9 cellular contexts compared by ENCODE assay signal in genomic region chr22:21020802-21021429, GRCh38. TPM values are rescaled to one million over a fixed set of nuclear protein-coding genes. Genes with fewer than 3 reads are reported as not detected.
DNase-seq lines count a peak whose midpoint lies in the region; ATAC-seq and TF ChIP-seq lines count a peak whose summit lies in the region.
"Had no signal": no experiment of that assay in that cellular context is flagged by ENCODE, and none has a peak within 500 bp of the region (broad histone marks: within the 10 kb centered on the region; RNA-seq: fewer than 3 reads in every experiment).

No MANE protein-coding gene starts in this region.

- H3K4me3 Mint-ChIP-seq in activated naive CD4-positive, alpha-beta T cell treated with anti-CD3 and anti-CD28 coated beads for 36 hours, result no peak overlapping the region
- H3K4me3 Mint-ChIP-seq in stimulated activated memory B cell treated with anti-CD40 and anti-IgM and Interleukin-4, amounts not matched to agents 10 μg/mL and 1 μg/mL and 100 μg/mL, for 72 hours, result no peak overlapping the region

- peak; percentile 33 for DNase-seq in activated naive CD4-positive, alpha-beta T cell treated with anti-CD3 and anti-CD28 coated beads for 36 hours
- DNase-seq in activated naive CD4-positive, alpha-beta T cell treated with Interleukin-2 at 50 U/mL for 16 hours, result no peak
- DNase-seq in Kasumi-1 (lab: John Stamatoyannopoulos, UW), result peak; percentile 30 to 36
- peak; percentile 33 for DNase-seq in choroid plexus epithelial cell (ENCODE audit: low read depth)
- DNase-seq in stimulated activated naive CD4-positive, alpha-beta T cell treated with Interleukin-2 at 50 U/mL for 16 hours (lab: John Stamatoyannopoulos, UW), result no peak
- DNase-seq: head of caudate nucleus had no signal

- H3K27ac Mint-ChIP-seq in activated naive CD4-positive, alpha-beta T cell treated with anti-CD3 and anti-CD28 coated beads for 36 hours, result no peak overlapping the region
- H3K27ac Mint-ChIP-seq in stimulated activated memory B cell treated with anti-CD40 and anti-IgM and Interleukin-4, amounts not matched to agents 10 μg/mL and 1 μg/mL and 100 μg/mL, for 72 hours, result no peak overlapping the region

- ATAC-seq in stimulated activated memory B cell treated with anti-CD40 and anti-IgM and Interleukin-4, amounts not matched to agents 10 μg/mL and 1 μg/mL and 100 μg/mL, for 72 hours, result peak; percentile 51
- ATAC-seq in HG03457 (IDR thresholded peaks at IDR 0.05; ENCODE audit: unreplicated experiment), result no peak
- no peak for ATAC-seq in GM21381 (IDR thresholded peaks at IDR 0.05; ENCODE audit: unreplicated experiment)

- TF ChIP-seq CTCF in choroid plexus epithelial cell (conservative IDR thresholded peaks at IDR 0.05; ENCODE audit: low read depth, low read length), result peak; percentile 71

- CTCF ChIA-PET in activated naive CD4-positive, alpha-beta T cell treated with anti-CD3 and anti-CD28 coated beads for 36 hours (lab: Charles Lee), result interaction anchor here (0.6 to 1.9 kb wide), 9 partner anchors 16 to 144 kb away, joined by 3 to 6 read pairs (median 4); no protein-coding TSS in a partner anchor

- peaks cover 17% of the 10 kb centered on the region for H3K4me1 Mint-ChIP-seq in activated naive CD4-positive, alpha-beta T cell treated with anti-CD3 and anti-CD28 coated beads for 36 hours (ENCODE audit: low read depth)
- H3K4me1 Mint-ChIP-seq in stimulated activated memory B cell treated with anti-CD40 and anti-IgM and Interleukin-4, amounts not matched to agents 10 μg/mL and 1 μg/mL and 100 μg/mL, for 72 hours, result peaks cover 18% of the 10 kb centered on the region

- no peaks in the 10 kb centered on the region for H3K9me3 Mint-ChIP-seq in activated naive CD4-positive, alpha-beta T cell treated with anti-CD3 and anti-CD28 coated beads for 36 hours
- no peaks in the 10 kb centered on the region for H3K9me3 Mint-ChIP-seq in stimulated activated memory B cell treated with anti-CD40 and anti-IgM and Interleukin-4, amounts not matched to agents 10 μg/mL and 1 μg/mL and 100 μg/mL, for 72 hours

- H3K36me3 Mint-ChIP-seq in activated naive CD4-positive, alpha-beta T cell treated with anti-CD3 and anti-CD28 coated beads for 36 hours (ENCODE audit: low read depth), result no peaks in the 10 kb centered on the region
- H3K36me3 Mint-ChIP-seq in stimulated activated memory B cell treated with anti-CD40 and anti-IgM and Interleukin-4, amounts not matched to agents 10 μg/mL and 1 μg/mL and 100 μg/mL, for 72 hours, result no peaks in the 10 kb centered on the region

- H3K27me3 Mint-ChIP-seq in activated naive CD4-positive, alpha-beta T cell treated with anti-CD3 and anti-CD28 coated beads for 36 hours (ENCODE audit: low read depth), result no peaks in the 10 kb centered on the region
- H3K27me3 Mint-ChIP-seq in stimulated activated memory B cell treated with anti-CD40 and anti-IgM and Interleukin-4, amounts not matched to agents 10 μg/mL and 1 μg/mL and 100 μg/mL, for 72 hours, result peaks cover 10% of the 10 kb centered on the region

- intact Hi-C loops in activated naive CD4-positive, alpha-beta T cell treated with anti-CD3 and anti-CD28 coated beads for 36 hours (cut with micrococcal nuclease), result no loop called here

- no peak overlapping the region for H3K4me3 ChIP-seq in choroid plexus epithelial cell (ENCODE audit: low read depth, low read length)

RNA-seq across cellular contexts. Expression of gene P2RX6, which starts 6.0 kb away (rescaled TPM):
- total RNA-seq in activated naive CD4-positive, alpha-beta T cell treated with anti-CD3 and anti-CD28 coated beads for 36 hours, result under 1 TPM in 1 of 2 experiments, not detected in 1; 0.12 TPM

RNA-seq across cellular contexts. Expression of gene SLC7A4, which starts 11.4 kb away (rescaled TPM):
- total RNA-seq in activated naive CD4-positive, alpha-beta T cell treated with anti-CD3 and anti-CD28 coated beads for 36 hours, result not detected

RNA-seq across cellular contexts. Expression of gene THAP7, which starts 19.0 kb away (rescaled TPM):
- total RNA-seq in activated naive CD4-positive, alpha-beta T cell treated with anti-CD3 and anti-CD28 coated beads for 36 hours, result 10 to 100 TPM; 20.4 to 21.2 TPM

RNA-seq across cellular contexts. Expression of gene LRRC74B, which starts 24.8 kb away (rescaled TPM):
- total RNA-seq in activated naive CD4-positive, alpha-beta T cell treated with anti-CD3 and anti-CD28 coated beads for 36 hours, result not detected

RNA-seq across cellular contexts. Expression of gene LZTR1, which starts 38.8 kb away (rescaled TPM):
- total RNA-seq in activated naive CD4-positive, alpha-beta T cell treated with anti-CD3 and anti-CD28 coated beads for 36 hours, result 10 to 100 TPM; 23.1 to 27.4 TPM

Comparison
In these comparisons a context has a peak if more than half of its experiments do, and no peak if none do; other contexts are left out.
1. DNase-seq: peak in activated naive CD4-positive, alpha-beta T cell treated with anti-CD3 and anti-CD28 coated beads for 36 hours (single experiment), Kasumi-1 (2 of 2) and choroid plexus epithelial cell (single experiment); none in activated naive CD4-positive, alpha-beta T cell treated with Interleukin-2 at 50 U/mL for 16 hours (single experiment) and stimulated activated naive CD4-positive, alpha-beta T cell treated with Interleukin-2 at 50 U/mL for 16 hours (single experiment).